8 cellular contexts compared by ENCODE assay signal in genomic region chr3:140941090-140941433, GRCh38. TPM values are rescaled to one million over a fixed set of nuclear protein-coding genes. Genes with fewer than 3 reads are reported as not detected.
A peak's percentile ranks its signal among the peaks of the same experiment; 100 is the strongest.
DNase-seq lines count a peak whose midpoint lies in the region; ATAC-seq, FAIRE-seq and TF ChIP-seq lines count a peak whose summit lies in the region.

No MANE protein-coding gene starts in this region.

- H3K36me3 ChIP-seq in left ventricle myocardium inferior (no peaks in the 10 kb centered on the region), bronchial epithelial cell (ENCODE audit: control insufficient read depth, insufficient read depth, low read length) (no peaks in the 10 kb centered on the region), mucosa of descending colon (ENCODE audit: low read depth) (no peaks in the 10 kb centered on the region), aorta (ENCODE audit: control insufficient read depth in 1 of 2, insufficient read depth in 2 of 2, low read length in 1 of 2) (no peaks in the 10 kb centered on the region)

- H3K4me3 ChIP-seq in left ventricle myocardium inferior (peak overlapping the region; percentile 94), bronchial epithelial cell (ENCODE audit: low read depth, low read length) (peak overlapping the region; percentile 94), mucosa of descending colon (peak overlapping the region; percentile 93), aorta (ENCODE audit: low read length in 2 of 2) (peak overlapping the region; percentile 8 to 56)

- FAIRE-seq in bronchial epithelial cell (lab: Jason Lieb, UNC) = no peak

- no peak for TF ChIP-seq CTCF in left ventricle myocardium inferior (IDR thresholded peaks at IDR 0.05; ENCODE audit: borderline replicate concordance)
- TF ChIP-seq CTCF in bronchial epithelial cell (IDR thresholded peaks at IDR 0.05; ENCODE audit: insufficient read depth, low read length, severe bottlenecking) = no peak
- no peak for TF ChIP-seq CTCF in mucosa of descending colon (IDR thresholded peaks at IDR 0.05)

- no peak for ATAC-seq in Right ventricle myocardium superior (ENCODE audit: poor library complexity)
- ATAC-seq in mucosa of descending colon = no peak
- no peak for ATAC-seq in aorta (ENCODE audit: low FRiP score)
- no peak for ATAC-seq in GM18517 (IDR thresholded peaks at IDR 0.05; ENCODE audit: unreplicated experiment)
- ATAC-seq in GM19023 (IDR thresholded peaks at IDR 0.05; ENCODE audit: unreplicated experiment) = no peak

- intact Hi-C loops in left ventricle myocardium inferior (cut with micrococcal nuclease) = no loop called here
- intact Hi-C loops in Right ventricle myocardium superior (cut with DNase I) = no loop called here
- intact Hi-C loops in mucosa of descending colon (cut with DNase I, micrococcal nuclease) = no loop called here
- intact Hi-C loops in aorta (cut with DNase I) = no loop called here

- DNase-seq in left ventricle myocardium inferior = no peak
- no peak for DNase-seq in Right ventricle myocardium superior
- DNase-seq in bronchial epithelial cell (ENCODE audit: low read depth) = no peak
- DNase-seq in mucosa of descending colon = no peak
- DNase-seq in aorta = no peak
- DNase-seq in stimulated activated naive CD4-positive, alpha-beta T cell treated with Interleukin-2 at 50 U/mL for 16 hours (lab: John Stamatoyannopoulos, UW) = no peak

- H3K27me3 ChIP-seq in left ventricle myocardium inferior (ENCODE audit: low read depth) (no peaks in the 10 kb centered on the region), bronchial epithelial cell (ENCODE audit: control insufficient read depth, insufficient read depth, low read length) (no peaks in the 10 kb centered on the region), aorta (ENCODE audit: control insufficient read depth in 1 of 2, insufficient read depth in 2 of 2, low read length in 1 of 2) (no peaks in the 10 kb centered on the region)

- H3K9me3 ChIP-seq in left ventricle myocardium inferior (replicated peaks) = peaks cover 11% of the 10 kb centered on the region
- no peaks in the 10 kb centered on the region for H3K9me3 ChIP-seq in mucosa of descending colon
- H3K9me3 ChIP-seq in aorta (ENCODE audit: control insufficient read depth, low read length) = no peaks in the 10 kb centered on the region

- 36 to 37% methylated on average over 5 of the region's 5 CpGs for WGBS in aorta, 2 donors

- peaks cover 40% of the 10 kb centered on the region for H3K4me1 ChIP-seq in left ventricle myocardium inferior
- H3K4me1 ChIP-seq in mucosa of descending colon (ENCODE audit: low read depth) = peaks cover 18% of the 10 kb centered on the region
- H3K4me1 ChIP-seq in aorta (ENCODE audit: control insufficient read depth in 1 of 2, insufficient read depth in 2 of 2, low read length in 2 of 2) = peaks cover 0 to 16% of the 10 kb centered on the region in 2 donors

- H3K27ac ChIP-seq in left ventricle myocardium inferior (replicated peaks) (peak overlapping the region; percentile 98), aorta (ENCODE audit: low read depth in 1 of 2, low read length in 2 of 2) (no peak overlapping the region)

RNA-seq across cellular contexts. Expression of gene SLC25A36, which starts 0.6 kb away (rescaled TPM):
- total RNA-seq in left ventricle myocardium inferior (67.7 TPM), Right ventricle myocardium superior (87.8 TPM), bronchial epithelial cell (122 and 166 TPM in 2 replicates), mucosa of descending colon (10 to 100 TPM; 38.3 to 53.7 (median 47.5) TPM), aorta (10 to 100 TPM; 49.0 to 68.7 TPM)
- polyA plus RNA-seq in aorta = 10 to 100 TPM; 23.7 to 35.0 TPM

Comparison
In these comparisons a context has a peak if more than half of its experiments do, and no peak if none do; other contexts are left out.
1. H3K4me3 ChIP-seq: peak in every context shown above with its lines; median percentile 94 in left ventricle myocardium inferior; 94 in bronchial epithelial cell; 93 in mucosa of descending colon; 32 in aorta.